In genomic region chr12:110741371-110741770, GRCh38 we compare ENCODE assay signal across 8 cellular contexts. TPM values are rescaled to one million over a fixed set of nuclear protein-coding genes. Genes with fewer than 3 reads are reported as not detected.
DNase-seq lines count a peak whose midpoint lies in the region; ATAC-seq and TF ChIP-seq lines count a peak whose summit lies in the region.

No MANE protein-coding gene starts in this region.

- WGBS in body of pancreas, 2 donors, result 1 to 4% methylated on average over 5 of the region's 5 CpGs
- WGBS in urinary bladder, result 1% methylated on average over 5 of the region's 5 CpGs

- ATAC-seq in body of pancreas, result no peak
- ATAC-seq in HG02884 (IDR thresholded peaks at IDR 0.05; ENCODE audit: unreplicated experiment), result no peak
- ATAC-seq in HG03097 (IDR thresholded peaks at IDR 0.05; ENCODE audit: low FRiP score, unreplicated experiment), result no peak
- ATAC-seq in GM21423 (IDR thresholded peaks at IDR 0.05; ENCODE audit: unreplicated experiment), result no peak

- peaks cover 53 to 59% (median 55%) of the 10 kb centered on the region in 11 experiments for H4K20me1 ChIP-seq in BLaER1 treated with 17β-estradiol and CSF1 and Interleukin-3, amounts not matched to agents 10 nM and 100 nM
- H4K20me1 ChIP-seq in KMS-11 (ENCODE audit: insufficient read depth), result peaks cover 37% of the 10 kb centered on the region

- H3K27ac ChIP-seq in BLaER1 treated with 17β-estradiol and CSF1 and Interleukin-3, amounts not matched to agents 10 nM and 100 nM, result peak overlapping the region in 10 of 11 experiments; percentile 76 to 92 (median 88); a peak in 19 of 22 replicates
- no peak overlapping the region; the same call in 1 of the 2 replicates for H3K27ac ChIP-seq in KMS-11
- H3K27ac ChIP-seq in body of pancreas, result peak overlapping the region in 2 of 4 donors; percentile 91 to 92
- no peak overlapping the region for H3K27ac ChIP-seq in urinary bladder (ENCODE audit: low read depth)

- peak overlapping the region; percentile 81 to 99 (median 89) for H3K4me2 ChIP-seq in BLaER1 treated with 17β-estradiol and CSF1 and Interleukin-3, amounts not matched to agents 10 nM and 100 nM
- peak overlapping the region; percentile 93 for H3K4me2 ChIP-seq in KMS-11

- TF ChIP-seq POLR2A in body of pancreas (IDR thresholded peaks at IDR 0.05), result no peak

- H3K36me3 ChIP-seq in BLaER1 treated with 17β-estradiol and CSF1 and Interleukin-3, amounts not matched to agents 10 nM and 100 nM, result peaks cover 3 to 39% (median 29%) of the 10 kb centered on the region in 11 experiments; a peak in 20 of 22 replicates
- H3K36me3 ChIP-seq in KMS-11 (ENCODE audit: insufficient read depth) (no peaks in the 10 kb centered on the region), body of pancreas (replicated peaks in 1 of 2; ENCODE audit: insufficient read depth in 1 of 2, low read depth in 2 of 2) (no peaks in the 10 kb centered on the region), urinary bladder (ENCODE audit: insufficient read depth) (no peaks in the 10 kb centered on the region)

- H2AFZ ChIP-seq in KMS-11 (ENCODE audit: low read depth), result no peak overlapping the region

- peaks cover 63% of the 10 kb centered on the region for H3K79me2 ChIP-seq in KMS-11 (ENCODE audit: insufficient read depth, low read depth)

- TF ChIP-seq CTCF in KMS-11 (conservative IDR thresholded peaks at IDR 0.05; ENCODE audit: low read depth, low read length), result no peak
- no peak for TF ChIP-seq CTCF in body of pancreas (IDR thresholded peaks at IDR 0.05)

- intact Hi-C loops in body of pancreas (cut with DNase I), result no loop called here

- H3K27me3 ChIP-seq in BLaER1 treated with 17β-estradiol and CSF1 and Interleukin-3, amounts not matched to agents 10 nM and 100 nM, result no peaks in the 10 kb centered on the region
- no peaks in the 10 kb centered on the region for H3K27me3 ChIP-seq in KMS-11 (ENCODE audit: insufficient read depth, low read depth)
- H3K27me3 ChIP-seq in body of pancreas, result no peaks in the 10 kb centered on the region

- DNase-seq in body of pancreas (no peak), lung microvascular endothelial cell (ENCODE audit: low read depth in 2 of 2) (peak; percentile 14 to 41)

- peaks cover 38 to 60% (median 54%) of the 10 kb centered on the region in 10 experiments for H3K4me1 ChIP-seq in BLaER1 treated with 17β-estradiol and CSF1 and Interleukin-3, amounts not matched to agents 10 nM and 100 nM
- peaks cover 40% of the 10 kb centered on the region for H3K4me1 ChIP-seq in KMS-11 (ENCODE audit: low read depth, poor library complexity, severe bottlenecking)
- H3K4me1 ChIP-seq in body of pancreas, result peaks cover 41% of the 10 kb centered on the region
- H3K4me1 ChIP-seq in urinary bladder (ENCODE audit: insufficient read depth), result no peaks in the 10 kb centered on the region

- peak overlapping the region; percentile 79 to 93 (median 89) for H3K9ac ChIP-seq in BLaER1 treated with 17β-estradiol and CSF1 and Interleukin-3, amounts not matched to agents 10 nM and 100 nM
- peak overlapping the region; percentile 86; the same call in 1 of the 2 replicates for H3K9ac ChIP-seq in KMS-11

- no peaks in the 10 kb centered on the region for H3K9me3 ChIP-seq in BLaER1 treated with 17β-estradiol and CSF1 and Interleukin-3, amounts not matched to agents 10 nM and 100 nM (replicated peaks in 1 of 11)
- H3K9me3 ChIP-seq in body of pancreas, result no peaks in the 10 kb centered on the region

- H3K4me3 ChIP-seq in BLaER1 treated with 17β-estradiol and CSF1 and Interleukin-3, amounts not matched to agents 10 nM and 100 nM, result peak overlapping the region; percentile 72 to 96 (median 86)
- H3K4me3 ChIP-seq in KMS-11 (IDR thresholded peaks at IDR 0.05; ENCODE audit: insufficient read depth, low read depth, low read length) (no peak overlapping the region), body of pancreas (peak overlapping the region; percentile 87 to 92), urinary bladder (ENCODE audit: low read depth, low read length) (peak overlapping the region; percentile 95)

RNA-seq across cellular contexts. Expression of gene PPP1CC, which starts 1.3 kb away (rescaled TPM):
- total RNA-seq in body of pancreas, result 10 to 100 TPM; 40.2 to 83.0 TPM
- 62.9 and 85.9 TPM in 2 replicates for total RNA-seq in lung microvascular endothelial cell
- 203 TPM for total RNA-seq in urinary bladder
- polyA plus RNA-seq in urinary bladder, result 110 TPM

RNA-seq across cellular contexts. Expression of gene HVCN1, which starts 52.5 kb away (rescaled TPM):
- total RNA-seq in body of pancreas, result 1 to 10 TPM in 1 of 2 donors, under 1 TPM in 1; 0.66 to 1.3 TPM
- total RNA-seq in lung microvascular endothelial cell, result 2.2 and 5.0 TPM in 2 replicates
- 9.9 TPM for total RNA-seq in urinary bladder
- 9.7 TPM for polyA plus RNA-seq in urinary bladder

Comparison
In these comparisons a context has a peak if more than half of its experiments do, and no peak if none do; other contexts are left out.
1. H3K27ac ChIP-seq: peak in BLaER1 treated with 17β-estradiol and CSF1 and Interleukin-3, amounts not matched to agents 10 nM and 100 nM (10 of 11); none in KMS-11 (single experiment) and urinary bladder (single experiment).
2. DNase-seq: peak in lung microvascular endothelial cell (2 of 2); none in body of pancreas (0 of 4).